Comparison of ENCODE assay signal across 1 cellular context in the genomic region with DNA sequence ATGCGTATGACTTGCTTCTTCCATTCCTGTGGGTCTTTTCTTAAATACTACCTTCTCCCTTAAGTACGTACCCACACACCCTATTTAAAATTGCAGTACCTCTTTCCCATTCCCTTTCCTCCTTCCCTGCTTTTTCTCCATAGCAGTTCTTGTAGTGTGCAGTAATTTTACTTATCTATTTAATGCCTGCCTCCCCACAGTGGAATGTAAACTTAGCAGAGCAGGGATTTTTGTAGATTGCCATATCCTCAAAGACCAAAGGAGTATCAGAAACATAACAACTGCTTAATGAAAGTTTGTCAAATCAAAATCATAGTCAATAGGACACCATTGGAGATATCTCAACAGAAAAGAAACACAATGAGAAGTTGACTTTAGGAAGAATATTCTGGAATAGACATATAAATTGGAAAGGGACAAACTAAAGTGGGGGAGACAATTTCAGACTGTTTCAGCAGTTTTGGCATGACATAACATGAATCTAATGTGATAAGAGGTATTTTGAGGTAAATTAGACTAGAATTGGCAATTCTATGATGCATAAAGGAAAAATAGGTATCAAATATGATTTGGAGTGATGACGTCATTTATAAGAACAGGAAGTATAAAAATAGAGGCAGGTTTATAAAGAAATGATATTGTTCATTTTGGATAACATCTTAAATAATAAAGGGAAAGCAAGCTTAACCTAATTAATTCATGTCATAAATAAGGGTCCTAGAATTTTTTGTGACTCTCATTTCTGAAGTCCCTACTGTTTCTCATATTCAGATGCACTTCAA.
TF ChIP-seq lines count a peak whose summit lies in the region.

No MANE protein-coding gene starts in this region.

TF ChIP-seq in GM23338, 12 proteins besides CTCF, POLR2A, EP300 and RAD21 (continued from another document):
- TF ChIP-seq, protein P1, sequence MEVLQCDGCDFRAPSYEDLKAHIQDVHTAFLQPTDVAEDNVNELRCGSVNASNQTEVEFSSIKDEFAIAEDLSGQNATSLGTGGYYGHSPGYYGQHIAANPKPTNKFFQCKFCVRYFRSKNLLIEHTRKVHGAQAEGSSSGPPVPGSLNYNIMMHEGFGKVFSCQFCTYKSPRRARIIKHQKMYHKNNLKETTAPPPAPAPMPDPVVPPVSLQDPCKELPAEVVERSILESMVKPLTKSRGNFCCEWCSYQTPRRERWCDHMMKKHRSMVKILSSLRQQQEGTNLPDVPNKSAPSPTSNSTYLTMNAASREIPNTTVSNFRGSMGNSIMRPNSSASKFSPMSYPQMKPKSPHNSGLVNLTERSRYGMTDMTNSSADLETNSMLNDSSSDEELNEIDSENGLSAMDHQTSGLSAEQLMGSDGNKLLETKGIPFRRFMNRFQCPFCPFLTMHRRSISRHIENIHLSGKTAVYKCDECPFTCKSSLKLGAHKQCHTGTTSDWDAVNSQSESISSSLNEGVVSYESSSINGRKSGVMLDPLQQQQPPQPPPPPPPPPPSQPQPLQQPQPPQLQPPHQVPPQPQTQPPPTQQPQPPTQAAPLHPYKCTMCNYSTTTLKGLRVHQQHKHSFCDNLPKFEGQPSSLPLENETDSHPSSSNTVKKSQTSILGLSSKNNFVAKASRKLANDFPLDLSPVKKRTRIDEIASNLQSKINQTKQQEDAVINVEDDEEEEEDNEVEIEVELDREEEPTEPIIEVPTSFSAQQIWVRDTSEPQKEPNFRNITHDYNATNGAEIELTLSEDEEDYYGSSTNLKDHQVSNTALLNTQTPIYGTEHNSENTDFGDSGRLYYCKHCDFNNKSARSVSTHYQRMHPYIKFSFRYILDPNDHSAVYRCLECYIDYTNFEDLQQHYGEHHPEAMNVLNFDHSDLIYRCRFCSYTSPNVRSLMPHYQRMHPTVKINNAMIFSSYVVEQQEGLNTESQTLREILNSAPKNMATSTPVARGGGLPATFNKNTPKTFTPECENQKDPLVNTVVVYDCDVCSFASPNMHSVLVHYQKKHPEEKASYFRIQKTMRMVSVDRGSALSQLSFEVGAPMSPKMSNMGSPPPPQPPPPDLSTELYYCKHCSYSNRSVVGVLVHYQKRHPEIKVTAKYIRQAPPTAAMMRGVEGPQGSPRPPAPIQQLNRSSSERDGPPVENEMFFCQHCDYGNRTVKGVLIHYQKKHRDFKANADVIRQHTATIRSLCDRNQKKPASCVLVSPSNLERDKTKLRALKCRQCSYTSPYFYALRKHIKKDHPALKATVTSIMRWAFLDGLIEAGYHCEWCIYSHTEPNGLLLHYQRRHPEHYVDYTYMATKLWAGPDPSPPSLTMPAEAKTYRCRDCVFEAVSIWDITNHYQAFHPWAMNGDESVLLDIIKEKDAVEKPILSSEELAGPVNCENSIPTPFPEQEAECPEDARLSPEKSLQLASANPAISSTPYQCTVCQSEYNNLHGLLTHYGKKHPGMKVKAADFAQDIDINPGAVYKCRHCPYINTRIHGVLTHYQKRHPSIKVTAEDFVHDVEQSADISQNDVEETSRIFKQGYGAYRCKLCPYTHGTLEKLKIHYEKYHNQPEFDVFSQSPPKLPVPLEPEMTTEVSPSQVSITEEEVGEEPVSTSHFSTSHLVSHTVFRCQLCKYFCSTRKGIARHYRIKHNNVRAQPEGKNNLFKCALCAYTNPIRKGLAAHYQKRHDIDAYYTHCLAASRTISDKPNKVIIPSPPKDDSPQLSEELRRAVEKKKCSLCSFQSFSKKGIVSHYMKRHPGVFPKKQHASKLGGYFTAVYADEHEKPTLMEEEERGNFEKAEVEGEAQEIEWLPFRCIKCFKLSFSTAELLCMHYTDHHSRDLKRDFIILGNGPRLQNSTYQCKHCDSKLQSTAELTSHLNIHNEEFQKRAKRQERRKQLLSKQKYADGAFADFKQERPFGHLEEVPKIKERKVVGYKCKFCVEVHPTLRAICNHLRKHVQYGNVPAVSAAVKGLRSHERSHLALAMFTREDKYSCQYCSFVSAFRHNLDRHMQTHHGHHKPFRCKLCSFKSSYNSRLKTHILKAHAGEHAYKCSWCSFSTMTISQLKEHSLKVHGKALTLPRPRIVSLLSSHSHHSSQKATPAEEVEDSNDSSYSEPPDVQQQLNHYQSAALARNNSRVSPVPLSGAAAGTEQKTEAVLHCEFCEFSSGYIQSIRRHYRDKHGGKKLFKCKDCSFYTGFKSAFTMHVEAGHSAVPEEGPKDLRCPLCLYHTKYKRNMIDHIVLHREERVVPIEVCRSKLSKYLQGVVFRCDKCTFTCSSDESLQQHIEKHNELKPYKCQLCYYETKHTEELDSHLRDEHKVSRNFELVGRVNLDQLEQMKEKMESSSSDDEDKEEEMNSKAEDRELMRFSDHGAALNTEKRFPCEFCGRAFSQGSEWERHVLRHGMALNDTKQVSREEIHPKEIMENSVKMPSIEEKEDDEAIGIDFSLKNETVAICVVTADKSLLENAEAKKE (CRISPR knock-in tag; IDR thresholded peaks at IDR 0.05): no peak
- no peak for TF ChIP-seq STAT1 (IDR thresholded peaks at IDR 0.05; ENCODE audit: unreplicated experiment)
- no peak for TF ChIP-seq ZNF114 (CRISPR knock-in tag; IDR thresholded peaks at IDR 0.05)
- no peak for TF ChIP-seq NANOG (IDR thresholded peaks at IDR 0.05; ENCODE audit: borderline replicate concordance)
- no peak for TF ChIP-seq EZH2phosphoT487 (IDR thresholded peaks at IDR 0.05; ENCODE audit: unreplicated experiment)
- TF ChIP-seq CREB1 (CRISPR knock-in tag; IDR thresholded peaks at IDR 0.05; ENCODE audit: low read depth): no peak
- TF ChIP-seq ZNF331 (CRISPR knock-in tag; IDR thresholded peaks at IDR 0.05; ENCODE audit: low read depth): no peak
- TF ChIP-seq, protein P2, sequence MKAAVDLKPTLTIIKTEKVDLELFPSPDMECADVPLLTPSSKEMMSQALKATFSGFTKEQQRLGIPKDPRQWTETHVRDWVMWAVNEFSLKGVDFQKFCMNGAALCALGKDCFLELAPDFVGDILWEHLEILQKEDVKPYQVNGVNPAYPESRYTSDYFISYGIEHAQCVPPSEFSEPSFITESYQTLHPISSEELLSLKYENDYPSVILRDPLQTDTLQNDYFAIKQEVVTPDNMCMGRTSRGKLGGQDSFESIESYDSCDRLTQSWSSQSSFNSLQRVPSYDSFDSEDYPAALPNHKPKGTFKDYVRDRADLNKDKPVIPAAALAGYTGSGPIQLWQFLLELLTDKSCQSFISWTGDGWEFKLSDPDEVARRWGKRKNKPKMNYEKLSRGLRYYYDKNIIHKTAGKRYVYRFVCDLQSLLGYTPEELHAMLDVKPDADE (IDR thresholded peaks at IDR 0.05): no peak
TF ChIP-seq in GM23338: peak in this region for 0.
